In genomic region chr11:102268985-102269470, GRCh38 we compare ENCODE assay signal across 8 cellular contexts. TPM values are rescaled to one million over a fixed set of nuclear protein-coding genes. Genes with fewer than 3 reads are reported as not detected.
DNase-seq lines count a peak whose midpoint lies in the region; ATAC-seq and TF ChIP-seq lines count a peak whose summit lies in the region.

No MANE protein-coding gene starts in this region.

- TF ChIP-seq POLR2A in breast epithelium (IDR thresholded peaks at IDR 0.05): no peak

- ATAC-seq in HG02798 (IDR thresholded peaks at IDR 0.05; ENCODE audit: poor library complexity, unreplicated experiment) (no peak), GM19467 (IDR thresholded peaks at IDR 0.05; ENCODE audit: unreplicated experiment) (no peak), GM18502 (IDR thresholded peaks at IDR 0.05; ENCODE audit: poor library complexity, unreplicated experiment) (no peak)

- WGBS in HUES64: 33% methylated on average over 6 of the region's 6 CpGs

- H3K36me3 ChIP-seq in HUES64 (ENCODE audit: insufficient read depth, low read length): no peaks in the 10 kb centered on the region
- H3K36me3 ChIP-seq in breast epithelium: no peaks in the 10 kb centered on the region
- no peaks in the 10 kb centered on the region for H3K36me3 ChIP-seq in muscle layer of colon (ENCODE audit: insufficient read depth, low read length)

- H3K4me1 ChIP-seq in HUES64 (ENCODE audit: insufficient read depth, low read length) (peaks cover 26% of the 10 kb centered on the region; the same call in 1 of the 2 replicates), breast epithelium (no peaks in the 10 kb centered on the region), muscle layer of colon (ENCODE audit: insufficient read depth, low read length) (no peaks in the 10 kb centered on the region)

- intact Hi-C loops in breast epithelium (cut with DNase I; ENCODE audit: low total_unique reads): no loop called here

- DNase-seq in breast epithelium (ENCODE audit: low spot score in 2 of 2) (no peak), GOT3 (lab: John Stamatoyannopoulos, UW) (no peak)

- peak overlapping the region; percentile 78 for H3K27ac ChIP-seq in 22Rv1
- H3K27ac ChIP-seq in HUES64 (ENCODE audit: low read depth, low read length): no peak overlapping the region
- peak overlapping the region; percentile 74 to 83 for H3K27ac ChIP-seq in breast epithelium
- H3K27ac ChIP-seq in muscle layer of colon (ENCODE audit: low read depth, low read length): no peak overlapping the region

- H3K9me3 ChIP-seq in HUES64 (ENCODE audit: insufficient read depth, low read depth, low read length) (no peaks in the 10 kb centered on the region), breast epithelium (no peaks in the 10 kb centered on the region), muscle layer of colon (ENCODE audit: low read length) (no peaks in the 10 kb centered on the region)

- TF ChIP-seq CTCF in 22Rv1 (IDR thresholded peaks at IDR 0.05) (peak; percentile 59), breast epithelium (IDR thresholded peaks at IDR 0.05) (no peak)

- H3K9ac ChIP-seq in HUES64 (ENCODE audit: low read depth, low read length): no peak overlapping the region
- no peak overlapping the region for H3K9ac ChIP-seq in muscle layer of colon (ENCODE audit: low read length)

- H3K4me3 ChIP-seq in HUES64 (ENCODE audit: low read length): peak overlapping the region; percentile 50
- peak overlapping the region; percentile 37 to 69 (median 50) for H3K4me3 ChIP-seq in breast epithelium
- peak overlapping the region; percentile 11 to 65 for H3K4me3 ChIP-seq in muscle layer of colon (ENCODE audit: low read depth in 1 of 2, low read length in 2 of 2)

- H3K27me3 ChIP-seq in HUES64 (ENCODE audit: insufficient read depth, low read length): peaks cover 13% of the 10 kb centered on the region; the same call in 1 of the 2 replicates
- H3K27me3 ChIP-seq in breast epithelium: no peaks in the 10 kb centered on the region
- no peaks in the 10 kb centered on the region for H3K27me3 ChIP-seq in muscle layer of colon (ENCODE audit: control insufficient read depth in 1 of 2, insufficient read depth in 2 of 2, low read length in 2 of 2)

RNA-seq across cellular contexts. Expression of gene BIRC3, which starts 48.3 kb away (rescaled TPM):
- polyA plus RNA-seq in HUES64 (2013, experiment 1 of 2): 0.15 TPM
- 0.06 TPM for polyA plus RNA-seq in HUES64 (2013, experiment 2 of 2)
- total RNA-seq in breast epithelium: 10 to 100 TPM in 2 of 3 donors, 1 to 10 TPM in 1; 2.6 to 30.0 (median 10.8) TPM

Comparison
In these comparisons a context has a peak if more than half of its experiments do, and no peak if none do; other contexts are left out.
1. H3K27ac ChIP-seq: peak in 22Rv1 (single experiment) and breast epithelium (2 of 2); none in HUES64 (single experiment) and muscle layer of colon (single experiment).
2. Peak in every context shown above with its lines, with median percentiles within 50 percentile points of each other: H3K4me3 ChIP-seq.